In the genomic region with DNA sequence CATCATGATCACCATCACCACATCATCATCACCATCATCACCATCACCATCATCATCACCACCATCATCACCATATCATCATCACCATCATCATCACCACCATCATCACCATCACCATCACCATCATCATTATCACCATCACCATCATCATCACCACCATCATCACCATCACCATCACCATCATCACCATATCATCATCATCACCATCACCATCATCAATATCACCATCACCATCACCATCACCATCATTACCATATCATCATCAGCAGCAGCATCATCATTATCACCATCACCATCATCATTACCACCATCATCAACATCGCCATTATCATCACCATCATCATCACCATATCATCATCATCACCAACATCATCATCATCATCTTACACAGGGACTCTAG, we compare ENCODE assay signal across 29 cellular contexts.
"Had no signal": no experiment of that assay in that cellular context is flagged by ENCODE, and none has a peak within 500 bp of the region (broad histone marks: within the 10 kb centered on the region; RNA-seq: fewer than 3 reads in every experiment).

No MANE protein-coding gene starts in this region.

- DNase-seq: activated B cell treated with CpG ODN at 0.5 μM for 24 hours; activated CD4-positive, alpha-beta memory T cell treated with anti-CD3 and anti-CD28 coated beads for 36 hours; activated CD4-positive, alpha-beta T cell treated with anti-CD3 and anti-CD28 coated beads, Interleukin-2, amount 10 ng/mL, durations not matched to agents 24 days and 14 days; activated CD8-positive, alpha-beta memory T cell treated with anti-CD3 and anti-CD28 coated beads, Interleukin-2, amount 10 ng/mL, durations not matched to agents 7 days and 5 days; activated CD8-positive, alpha-beta memory T cell treated with anti-CD3 and anti-CD28 coated beads, Interleukin-2, amount 50 U/mL, for 4 hours; activated CD8-positive, alpha-beta T cell treated with anti-CD3 and anti-CD28 coated beads, Interleukin-2, amount 10 ng/mL, durations not matched to agents 7 days and 5 days; activated effector memory CD4-positive, alpha-beta T cell treated with anti-CD3 and anti-CD28 coated beads, Interleukin-2, amount 50 U/mL, for 16 hours; activated naive CD4-positive, alpha-beta T cell treated with anti-CD3 and anti-CD28 coated beads for 36 hours; activated naive CD8-positive, alpha-beta T cell treated with anti-CD3 and anti-CD28 coated beads for 36 hours; activated naive CD8-positive, alpha-beta T cell treated with anti-CD3 and anti-CD28 coated beads, Interleukin-2, amount 50 U/mL, for 24 hours; activated T-cell treated with anti-CD3 and anti-CD28 coated beads, Interleukin-2, amount 50 U/mL, for 1 hour; activated T-cell treated with anti-CD3 and anti-CD28 coated beads, Interleukin-2, amount 50 U/mL, for 48 hours; adrenal gland; amygdala; aorta; dorsolateral prefrontal cortex; effector memory CD4-positive, alpha-beta T cell; endodermal cell; foreskin fibroblast; head of caudate nucleus; T-helper 1 cell; T-helper 17 cell; T1000; WERI-Rb-1 had no signal

- H3K36me3 ChIP-seq: adrenal gland, breast epithelium, WERI-Rb-1 had no signal

- ATAC-seq: activated CD4-positive, CD25-positive, alpha-beta regulatory T cell treated with anti-CD3 and anti-CD28 coated beads, Interleukin-2, amount 50 U/mL, for 24 hours; activated CD8-positive, alpha-beta memory T cell treated with anti-CD3 and anti-CD28 coated beads, Interleukin-2, amount 10 ng/mL, durations not matched to agents 7 days and 5 days; activated CD8-positive, alpha-beta T cell treated with anti-CD3 and anti-CD28 coated beads, Interleukin-2, amount 10 ng/mL, durations not matched to agents 7 days and 5 days; activated naive CD8-positive, alpha-beta T cell treated with anti-CD3 and anti-CD28 coated beads, Interleukin-2, amount 50 U/mL, for 24 hours; esophagus mucosa; T-helper 17 cell had no signal

- H3K9me3 ChIP-seq: adrenal gland, breast epithelium had no signal

- H3K27ac ChIP-seq: adrenal gland, breast epithelium, coronary artery, dorsolateral prefrontal cortex, WERI-Rb-1 had no signal

- H3K4me3 ChIP-seq: adrenal gland, breast epithelium, coronary artery, dorsolateral prefrontal cortex had no signal

- FAIRE-seq: frontal cortex had no signal

- H3K4me1 ChIP-seq: adrenal gland, breast epithelium had no signal
